Comparison of ENCODE assay signal across 9 cellular contexts in genomic region chr2:105521176-105521575, GRCh38.
A peak's percentile ranks its signal among the peaks of the same experiment; 100 is the strongest.
DNase-seq lines count a peak whose midpoint lies in the region; ATAC-seq and TF ChIP-seq lines count a peak whose summit lies in the region.
"Had no signal": no experiment of that assay in that cellular context is flagged by ENCODE, and none has a peak within 500 bp of the region (broad histone marks: within the 10 kb centered on the region; RNA-seq: fewer than 3 reads in every experiment).

No MANE protein-coding gene starts in this region.

- H3K27ac Mint-ChIP-seq in glutamatergic neuron (ENCODE audit: unreplicated experiment): no peak overlapping the region
- H3K27ac Mint-ChIP-seq: activated B cell treated with CpG ODN at 0.5 μM for 24 hours had no signal

- H3K36me3 Mint-ChIP-seq in glutamatergic neuron (ENCODE audit: unreplicated experiment): no peaks in the 10 kb centered on the region

- no peaks in the 10 kb centered on the region for H3K27me3 ChIP-seq in right atrium auricular region
- H3K27me3 ChIP-seq in vagina: no peaks in the 10 kb centered on the region

- peaks cover 13% of the 10 kb centered on the region for H3K4me1 Mint-ChIP-seq in glutamatergic neuron (ENCODE audit: low read depth, unreplicated experiment)
- H3K4me1 Mint-ChIP-seq: activated B cell treated with CpG ODN at 0.5 μM for 24 hours had no signal

- no peak overlapping the region for H3K27ac ChIP-seq in right atrium auricular region
- no peak overlapping the region for H3K27ac ChIP-seq in vagina

- H3K4me3 Mint-ChIP-seq in glutamatergic neuron (ENCODE audit: unreplicated experiment): no peak overlapping the region
- H3K4me3 Mint-ChIP-seq: activated B cell treated with CpG ODN at 0.5 μM for 24 hours had no signal

- intact Hi-C loops in left cardiac atrium (cut with DNase I): no loop called here
- intact Hi-C loops in vagina (cut with DNase I): loop anchor here (5.0 kb wide), 1 partner anchor 149 kb away; no protein-coding TSS in a partner anchor

- DNase-seq in right atrium auricular region (ENCODE audit: low spot score): no peak
- no peak for DNase-seq in left cardiac atrium
- DNase-seq in SHP77 treated with DMSO at 0.1 percent for 48 hours (lab: John Stamatoyannopoulos, UW): peak; percentile 16
- DNase-seq in glutamatergic neuron: no peak
- no peak for DNase-seq in vagina (ENCODE audit: extremely low spot score in 2 of 2)
- no peak for DNase-seq in activated CD4-positive, alpha-beta T cell treated with anti-CD3 and anti-CD28 coated beads, Interleukin-2, amount 50 U/mL, for 48 hours
- DNase-seq: activated B cell treated with CpG ODN at 0.5 μM for 24 hours had no signal

- H3K4me3 ChIP-seq in right atrium auricular region: no peak overlapping the region
- no peak overlapping the region for H3K4me3 ChIP-seq in vagina

- H3K36me3 ChIP-seq in right atrium auricular region: no peaks in the 10 kb centered on the region
- no peaks in the 10 kb centered on the region for H3K36me3 ChIP-seq in vagina

- H3K4me1 ChIP-seq in right atrium auricular region (peaks cover 0 to 29% of the 10 kb centered on the region in 2 donors), vagina (peaks cover 13% of the 10 kb centered on the region)

- peak; percentile 41 to 70 for TF ChIP-seq CTCF in right atrium auricular region (IDR thresholded peaks at IDR 0.05)
- peak; percentile 76 for TF ChIP-seq CTCF in glutamatergic neuron (IDR thresholded peaks at IDR 0.05; ENCODE audit: partially characterized antibody, unreplicated experiment)
- peak in 2 of 3 experiments; percentile 36 to 42 for TF ChIP-seq CTCF in vagina (IDR thresholded peaks at IDR 0.05)

- H3K9me3 Mint-ChIP-seq in glutamatergic neuron (ENCODE audit: unreplicated experiment): peaks cover 1% of the 10 kb centered on the region
- H3K9me3 Mint-ChIP-seq: activated B cell treated with CpG ODN at 0.5 μM for 24 hours had no signal

- H3K27me3 Mint-ChIP-seq in glutamatergic neuron (ENCODE audit: unreplicated experiment): peaks cover 2% of the 10 kb centered on the region

- TF ChIP-seq POLR2A in vagina (IDR thresholded peaks at IDR 0.05): no peak

- no peaks in the 10 kb centered on the region for H3K9me3 ChIP-seq in right atrium auricular region
- H3K9me3 ChIP-seq in vagina: no peaks in the 10 kb centered on the region

- ATAC-seq in left cardiac atrium (no peak), GM18861 (IDR thresholded peaks at IDR 0.05; ENCODE audit: unreplicated experiment) (no peak), HG02610 (IDR thresholded peaks at IDR 0.05; ENCODE audit: unreplicated experiment) (no peak)
